Comparison of ENCODE assay signal across 8 cellular contexts in genomic region chr7:150368098-150368883, GRCh38. TPM values are rescaled to one million over a fixed set of nuclear protein-coding genes. Genes with fewer than 3 reads are reported as not detected.
A peak's percentile ranks its signal among the peaks of the same experiment; 100 is the strongest.
DNase-seq lines count a peak whose midpoint lies in the region; ATAC-seq and TF ChIP-seq lines count a peak whose summit lies in the region.

Gene REPIN1, plus strand, starts transcription at chr7:150368822. Its CDS starts 890 bp downstream, at chr7:150369712.

- H2AFZ ChIP-seq in parathyroid adenoma: peak within 1 kb of the TSS; percentile 100

- H3K9me3 ChIP-seq in parathyroid adenoma (ENCODE audit: control insufficient read depth, low read length): no peaks in the 10 kb centered on the region
- H3K9me3 ChIP-seq in thyroid gland: no peaks in the 10 kb centered on the region

- intact Hi-C loops in Right ventricle myocardium superior (cut with DNase I): no loop called here
- intact Hi-C loops in thyroid gland (cut with DNase I): no loop called here

- TF ChIP-seq CTCF in GM06990 (IDR thresholded peaks at IDR 0.05; ENCODE audit: insufficient read depth, low read length, poor library complexity, severe bottlenecking) (no peak), NB4 (IDR thresholded peaks at IDR 0.05; ENCODE audit: low read depth, low read length) (no peak), parathyroid adenoma (IDR thresholded peaks at IDR 0.05) (no peak), thyroid gland (IDR thresholded peaks at IDR 0.05) (no peak)

- H3K4me1 ChIP-seq in parathyroid adenoma (peaks cover 14% of the 10 kb centered on the region), thyroid gland (peaks cover 16 to 31% of the 10 kb centered on the region in 2 donors)

- POLR2A ChIA-PET in HEK293T (lab: Yijun Ruan, JAX): interaction anchor here (0.7 to 3.3 kb wide), 15 partner anchors 10 to 48 kb away, joined by 3 to 50 read pairs (median 4); partner anchors contain the start of genes ACTR3C, LRRC61 and ZNF775

- peak; percentile 89 for ATAC-seq in Right ventricle myocardium superior (ENCODE audit: poor library complexity)

- H3K27ac ChIP-seq in parathyroid adenoma (peak within 1 kb of the TSS; percentile 90), thyroid gland (peak within 1 kb of the TSS; percentile 92 to 98 (median 93))

- TF ChIP-seq POLR2A in NB4 (IDR thresholded peaks at IDR 0.05; ENCODE audit: extremely low read depth, insufficient read length) (peak; percentile 52), thyroid gland (IDR thresholded peaks at IDR 0.05) (peak; percentile 23 to 74)

- H3K36me3 ChIP-seq in GM06990 (ENCODE audit: control insufficient read depth, insufficient read depth, low read length) (peaks cover 17% of the 10 kb centered on the region), parathyroid adenoma (ENCODE audit: control insufficient read depth, insufficient read depth, low read length) (no peaks in the 10 kb centered on the region), thyroid gland (peaks cover 14 to 17% of the 10 kb centered on the region in 2 donors)

- H3K79me2 ChIP-seq in parathyroid adenoma: peaks cover 23% of the 10 kb centered on the region

- WGBS in thyroid gland, 2 donors: 1 to 2% methylated on average over 19 to 34 of the region's 85 CpGs

- H3K4me3 ChIP-seq in GM06990 (replicated peaks; ENCODE audit: low read depth, low read length) (peak within 1 kb of the TSS; percentile 100), NB4 (ENCODE audit: low read depth, low read length) (peak within 1 kb of the TSS; percentile 86), parathyroid adenoma (ENCODE audit: low read depth, low read length) (peak within 1 kb of the TSS; percentile 88), thyroid gland (replicated peaks in 1 of 3) (peak within 1 kb of the TSS; percentile 73 to 96 (median 82))

- H3K9ac ChIP-seq in parathyroid adenoma: peak within 1 kb of the TSS; percentile 94

- CTCF ChIA-PET in HEK293T (lab: Yijun Ruan, JAX): interaction anchor here (0.9 kb wide), 1 partner anchor 10 kb away, joined by 3 read pairs; no protein-coding TSS in a partner anchor

- H3K27me3 ChIP-seq in GM06990 (replicated peaks; ENCODE audit: control insufficient read depth, insufficient read depth, low read length) (no peaks in the 10 kb centered on the region), parathyroid adenoma (ENCODE audit: control insufficient read depth, insufficient read depth, low read length) (no peaks in the 10 kb centered on the region), thyroid gland (no peaks in the 10 kb centered on the region)

- DNase-seq in GM06990 (ENCODE audit: extremely low read depth, insufficient read length) (peak; percentile 90), HEK293T (ENCODE audit: extremely low spot score) (peak; percentile 86), NB4 (ENCODE audit: low read depth) (peak; percentile 95), SW480 (ENCODE audit: low spot score) (peak; percentile 85), Right ventricle myocardium superior (peak; percentile 96), thyroid gland (peak; percentile 93 to 95)
- peak; percentile 66 for DNase-seq in activated naive CD8-positive, alpha-beta T cell treated with anti-CD3 and anti-CD28 coated beads, Interleukin-2, amount 50 U/mL, for 16 hours (ENCODE audit: low read depth, low spot score)

- H3K4me2 ChIP-seq in parathyroid adenoma (ENCODE audit: low read length): peak within 1 kb of the TSS; percentile 88

TF ChIP-seq in HEK293T, 16 proteins besides CTCF, POLR2A, EP300 and RAD21:
- TF ChIP-seq NFRKB (IDR thresholded peaks at IDR 0.05) (no peak), ELF4 (IDR thresholded peaks at IDR 0.05) (0 out of 2 replicates have a peak, but pooled peaks have one; percentile 5), FOXK2 (IDR thresholded peaks at IDR 0.05) (no peak), PKNOX1 (IDR thresholded peaks at IDR 0.05) (no peak), FOXA1 (IDR thresholded peaks at IDR 0.05) (no peak), L3MBTL2 (conservative IDR thresholded peaks at IDR 0.05) (peak; percentile 92), ARNT (IDR thresholded peaks at IDR 0.05) (no peak; the same call in 1 of the 2 replicates), ZNF384 (IDR thresholded peaks at IDR 0.05) (no peak), TARDBP (IDR thresholded peaks at IDR 0.05) (no peak), SP1 (IDR thresholded peaks at IDR 0.05) (no peak), FOXM1 (IDR thresholded peaks at IDR 0.05; ENCODE audit: borderline replicate concordance) (peak; percentile 71; the same call in 1 of the 2 replicates), SUZ12 (IDR thresholded peaks at IDR 0.05) (no peak), HDGF (IDR thresholded peaks at IDR 0.05; ENCODE audit: borderline replicate concordance) (no peak), BHLHE40 (IDR thresholded peaks at IDR 0.05; ENCODE audit: borderline replicate concordance) (no peak), LEF1 (IDR thresholded peaks at IDR 0.05; ENCODE audit: borderline replicate concordance) (peak; percentile 79; the same call in 1 of the 2 replicates), CTBP1 (IDR thresholded peaks at IDR 0.05; ENCODE audit: borderline replicate concordance) (peak; percentile 51; the same call in 1 of the 2 replicates)

RNA-seq across cellular contexts. Expression of gene REPIN1, which starts in this region (rescaled TPM):
- 116 TPM for total RNA-seq in Right ventricle myocardium superior
- total RNA-seq in thyroid gland: 100 to 1,000 TPM in 3 of 4 donors, 10 to 100 TPM in 1; 71.9 to 144 (median 123) TPM

Comparison
In these comparisons a context has a peak if more than half of its experiments do, and no peak if none do; other contexts are left out.
1. Peak in every context shown above with its lines: DNase-seq, ATAC-seq, H3K4me3 ChIP-seq and H3K27ac ChIP-seq.